Comparison of ENCODE assay signal across 13 cellular contexts in genomic region chr22:29719894-29720645, GRCh38. TPM values are rescaled to one million over a fixed set of nuclear protein-coding genes. Genes with fewer than 3 reads are reported as not detected.
DNase-seq lines count a peak whose midpoint lies in the region; ATAC-seq and TF ChIP-seq lines count a peak whose summit lies in the region.
"Had no signal": no experiment of that assay in that cellular context is flagged by ENCODE, and none has a peak within 500 bp of the region (broad histone marks: within the 10 kb centered on the region; RNA-seq: fewer than 3 reads in every experiment).

CABP7 (plus strand) TSS chr22:29720003; CDS start chr22:29720425, 422 bp downstream.

- H3K27me3 ChIP-seq in BE2C: peaks cover 24% of the 10 kb centered on the region
- no peaks in the 10 kb centered on the region; the same call in 1 of the 2 replicates for H3K27me3 ChIP-seq in Caco-2 (replicated peaks; ENCODE audit: control insufficient read depth, insufficient read depth, low read length)
- H3K27me3 ChIP-seq in right atrium auricular region: peaks cover 0 to 23% of the 10 kb centered on the region in 2 donors

- CTCF ChIA-PET in Caco-2 (lab: Charles Lee): no interaction called here

- BruUV-seq in Caco-2 (replicated peaks; lab: Mats Ljungman, UMichigan): no TSS peak

- H3K36me3 ChIP-seq in BE2C (no peaks in the 10 kb centered on the region), Caco-2 (ENCODE audit: control insufficient read depth, insufficient read depth, low read length) (no peaks in the 10 kb centered on the region), right atrium auricular region (no peaks in the 10 kb centered on the region)
- H3K36me3 ChIP-seq: SJSA1 had no signal

- H3K4me3 ChIP-seq in BE2C (ENCODE audit: low read depth, low read length): peak within 1 kb of the TSS; percentile 46
- peak within 1 kb of the TSS; percentile 14 for H3K4me3 ChIP-seq in Caco-2 (ENCODE audit: low read depth, low read length)
- peak within 1 kb of the TSS in 1 of 2 donors; percentile 26 for H3K4me3 ChIP-seq in right atrium auricular region
- H3K4me3 ChIP-seq: SJSA1 had no signal

- no peak for TF ChIP-seq CTCF in BE2C (IDR thresholded peaks at IDR 0.05; ENCODE audit: low read depth, low read length)
- TF ChIP-seq CTCF in Caco-2 (IDR thresholded peaks at IDR 0.05; ENCODE audit: insufficient read depth in 1 of 2, low read depth in 1 of 2, low read length in 1 of 2, severe bottlenecking in 1 of 2, unreplicated experiment in 1 of 2): no peak
- TF ChIP-seq CTCF in right atrium auricular region (IDR thresholded peaks at IDR 0.05): no peak

- H3K27me3 Mint-ChIP-seq in Caco-2 (ENCODE audit: insufficient read depth, unreplicated experiment) (peaks cover 16% of the 10 kb centered on the region), memory B cell (peaks cover 31% of the 10 kb centered on the region)
- H3K27me3 Mint-ChIP-seq in activated naive CD8-positive, alpha-beta T cell treated with anti-CD3 and anti-CD28 coated beads for 36 hours: peaks cover 50% of the 10 kb centered on the region

- no peak within 1 kb of the TSS for H3K27ac ChIP-seq in right atrium auricular region
- H3K27ac ChIP-seq: parathyroid adenoma, SJSA1 had no signal

- ATAC-seq in memory B cell (ENCODE audit: low read depth): peak; percentile 34

- no peak within 1 kb of the TSS for H3K27ac Mint-ChIP-seq in Caco-2 (ENCODE audit: unreplicated experiment)
- H3K27ac Mint-ChIP-seq in activated naive CD8-positive, alpha-beta T cell treated with anti-CD3 and anti-CD28 coated beads for 36 hours: no peak within 1 kb of the TSS
- H3K27ac Mint-ChIP-seq in memory B cell: no peak within 1 kb of the TSS

- no peaks in the 10 kb centered on the region for H3K9me3 ChIP-seq in BE2C
- no peaks in the 10 kb centered on the region for H3K9me3 ChIP-seq in Caco-2
- no peaks in the 10 kb centered on the region for H3K9me3 ChIP-seq in right atrium auricular region
- H3K9me3 ChIP-seq: SJSA1 had no signal

- DNase-seq in BE2C (peak; percentile 41), Caco-2 (no peak), memory B cell (ENCODE audit: low spot score in 2 of 2) (no peak), H4 (ENCODE audit: low spot score) (no peak), GM19238 (ENCODE audit: insufficient read length, low spot score) (no peak), kidney glomerular epithelial cell (lab: John Stamatoyannopoulos, UW) (no peak), right atrium auricular region (ENCODE audit: low spot score) (no peak)
- peak; percentile 15 for DNase-seq in activated naive CD8-positive, alpha-beta T cell treated with anti-CD3 and anti-CD28 coated beads for 36 hours
- DNase-seq: activated CD8-positive, alpha-beta memory T cell treated with anti-CD3 and anti-CD28 coated beads, Interleukin-2, amount 50 U/mL, for 48 hours; effector CD4-positive, alpha-beta T cell; NCI-H187 had no signal

- no peaks in the 10 kb centered on the region for H3K36me3 Mint-ChIP-seq in Caco-2 (ENCODE audit: insufficient read depth, unreplicated experiment)
- no peaks in the 10 kb centered on the region for H3K36me3 Mint-ChIP-seq in activated naive CD8-positive, alpha-beta T cell treated with anti-CD3 and anti-CD28 coated beads for 36 hours
- no peaks in the 10 kb centered on the region for H3K36me3 Mint-ChIP-seq in memory B cell

- intact Hi-C loops in Caco-2 (cut with micrococcal nuclease; ENCODE audit: unreplicated experiment): no loop called here

- H3K9me3 Mint-ChIP-seq in Caco-2 (ENCODE audit: unreplicated experiment): no peaks in the 10 kb centered on the region
- no peaks in the 10 kb centered on the region for H3K9me3 Mint-ChIP-seq in activated naive CD8-positive, alpha-beta T cell treated with anti-CD3 and anti-CD28 coated beads for 36 hours
- H3K9me3 Mint-ChIP-seq in memory B cell: no peaks in the 10 kb centered on the region

- no peaks in the 10 kb centered on the region for H3K4me1 Mint-ChIP-seq in Caco-2 (ENCODE audit: low read depth, unreplicated experiment)
- peaks cover 2% of the 10 kb centered on the region for H3K4me1 Mint-ChIP-seq in activated naive CD8-positive, alpha-beta T cell treated with anti-CD3 and anti-CD28 coated beads for 36 hours
- peaks cover 4% of the 10 kb centered on the region for H3K4me1 Mint-ChIP-seq in memory B cell

- H3K4me3 Mint-ChIP-seq in Caco-2 (ENCODE audit: unreplicated experiment): peak within 1 kb of the TSS; percentile 51
- peak within 1 kb of the TSS; percentile 50 for H3K4me3 Mint-ChIP-seq in activated naive CD8-positive, alpha-beta T cell treated with anti-CD3 and anti-CD28 coated beads for 36 hours
- peak within 1 kb of the TSS; percentile 76 for H3K4me3 Mint-ChIP-seq in memory B cell

- POLR2A ChIA-PET in Caco-2 (lab: Charles Lee): no interaction called here

- H3K4me1 ChIP-seq in BE2C: peaks cover 28% of the 10 kb centered on the region
- H3K4me1 ChIP-seq in Caco-2: no peaks in the 10 kb centered on the region
- peaks cover 0 to 8% of the 10 kb centered on the region in 2 donors for H3K4me1 ChIP-seq in right atrium auricular region
- H3K4me1 ChIP-seq: parathyroid adenoma had no signal

RNA-seq across cellular contexts. Expression of gene CABP7, which starts in this region (rescaled TPM):
- 0.79 TPM for polyA plus RNA-seq in BE2C (2012; ENCODE audit: insufficient read depth, insufficient read length, low read depth)
- total RNA-seq in Caco-2 (2022): not detected in 2 replicates
- under 1 TPM in 1 of 2 experiments, not detected in 1; 0.06 TPM for total RNA-seq in activated naive CD8-positive, alpha-beta T cell treated with anti-CD3 and anti-CD28 coated beads for 36 hours
- 0.04 and 0.39 TPM in 2 replicates for total RNA-seq in H4 (2014; rRNA removed; shearing (Covaris generic))
- not detected for total RNA-seq in right atrium auricular region
- total RNA-seq: SJSA1 had no signal

Comparison
In these comparisons a context has a peak if more than half of its experiments do, and no peak if none do; other contexts are left out.
1. Peak in DNase-seq in activated naive CD8-positive, alpha-beta T cell treated with anti-CD3 and anti-CD28 coated beads for 36 hours; RNA of the gene not detected or under 1 TPM.